Comparison of ENCODE assay signal across 29 cellular contexts in genomic region chr7:122520961-122521555, GRCh38.
DNase-seq lines count a peak whose midpoint lies in the region; ATAC-seq and TF ChIP-seq lines count a peak whose summit lies in the region.
"Had no signal": no experiment of that assay in that cellular context is flagged by ENCODE, and none has a peak within 500 bp of the region (broad histone marks: within the 10 kb centered on the region; RNA-seq: fewer than 3 reads in every experiment).

No MANE protein-coding gene starts in this region.

- ATAC-seq in GM21737 (IDR thresholded peaks at IDR 0.05; ENCODE audit: unreplicated experiment) (no peak), GM18505 (IDR thresholded peaks at IDR 0.05; ENCODE audit: unreplicated experiment) (no peak)
- ATAC-seq in stimulated activated naive CD8-positive, alpha-beta T cell treated with anti-CD3 and anti-CD28 coated beads, Interleukin-15, Interleukin-2, amounts not matched to agents 100 U/mL and 50 U/mL, for 24 hours: no peak
- ATAC-seq: activated CD8-positive, alpha-beta T cell treated with anti-CD3 and anti-CD28 coated beads, Interleukin-2, amount 10 ng/mL, durations not matched to agents 7 days and 5 days; HCT116; left colon; right lobe of liver; upper lobe of right lung had no signal

- H3K9ac ChIP-seq in HUES48 (ENCODE audit: low read depth, low read length): no peak overlapping the region

- no peaks in the 10 kb centered on the region for H3K27me3 ChIP-seq in HUES48 (ENCODE audit: control insufficient read depth, insufficient read depth, low read length)
- H3K27me3 ChIP-seq: BE2C, right lobe of liver, upper lobe of right lung had no signal

- no peak for TF ChIP-seq POLR2A in GM18505 (IDR thresholded peaks at IDR 0.05; ENCODE audit: borderline replicate concordance, extremely low read depth, insufficient read depth, insufficient read length)

- no peaks in the 10 kb centered on the region for H3K36me3 ChIP-seq in HUES48 (ENCODE audit: control insufficient read depth, insufficient read depth, low read length)
- H3K36me3 ChIP-seq: BE2C, right lobe of liver, upper lobe of right lung had no signal

- peak overlapping the region; percentile 68 for H3K27ac ChIP-seq in HUES48 (ENCODE audit: low read depth, low read length)
- H3K27ac ChIP-seq: epithelial cell of prostate, right lobe of liver, upper lobe of right lung had no signal

- no peaks in the 10 kb centered on the region for H3K9me3 ChIP-seq in HUES48 (ENCODE audit: control insufficient read depth, insufficient read depth, low read length)
- H3K9me3 ChIP-seq: BE2C, right lobe of liver, upper lobe of right lung had no signal

- no peak overlapping the region for H3K4me3 ChIP-seq in HUES48 (ENCODE audit: low read depth, low read length)
- H3K4me3 ChIP-seq: right lobe of liver, upper lobe of right lung had no signal

- DNase-seq in NCI-H1436 treated with DMSO at 0.1 percent for 48 hours (lab: John Stamatoyannopoulos, UW) (peak; percentile 86), NCI-H524 treated with DMSO at 0.1 percent for 48 hours (lab: John Stamatoyannopoulos, UW) (peak; percentile 20), iPS DF 4.7 (ENCODE audit: extremely low read depth, low spot score) (peak; percentile 72), NCI-H1694 (lab: John Stamatoyannopoulos, UW) (no peak)
- DNase-seq in stimulated activated naive CD8-positive, alpha-beta T cell treated with anti-CD3 and anti-CD28 coated beads, Interleukin-15, Interleukin-2, amounts not matched to agents 100 U/mL and 50 U/mL, for 24 hours: no peak
- DNase-seq: ACHN; activated CD4-positive, alpha-beta T cell treated with anti-CD3 and anti-CD28 coated beads for 1 hour; activated CD8-positive, alpha-beta T cell treated with anti-CD3 and anti-CD28 coated beads, Interleukin-2, amount 10 ng/mL, durations not matched to agents 7 days and 5 days; activated T-cell treated with anti-CD3 and anti-CD28 coated beads for 4 hours; anterior cingulate cortex; BE2C; effector CD4-positive, alpha-beta T cell; GDM1; head of caudate nucleus; immature natural killer cell; left colon; NCI-H2081; NCI-H526; posterior cingulate gyrus; right lobe of liver; stimulated activated CD4-positive, alpha-beta T cell treated with anti-CD3 and anti-CD28 coated beads, Interleukin-2, amount 100 ng/mL, for 48 hours; substantia nigra; T-helper 2 cell; upper lobe of right lung had no signal

- H3K4me1 ChIP-seq in HUES48 (ENCODE audit: control insufficient read depth, insufficient read depth, low read length): peaks cover 56% of the 10 kb centered on the region
- H3K4me1 ChIP-seq: BE2C, right lobe of liver, upper lobe of right lung had no signal

Comparison
In these comparisons a context has a peak if more than half of its experiments do, and no peak if none do; other contexts are left out.
1. DNase-seq: peak in NCI-H1436 treated with DMSO at 0.1 percent for 48 hours (single experiment), NCI-H524 treated with DMSO at 0.1 percent for 48 hours (single experiment) and iPS DF 4.7 (single experiment); none in stimulated activated naive CD8-positive, alpha-beta T cell treated with anti-CD3 and anti-CD28 coated beads, Interleukin-15, Interleukin-2, amounts not matched to agents 100 U/mL and 50 U/mL, for 24 hours (single experiment) and NCI-H1694 (single experiment).